ENCODE assay signal across 10 cellular contexts in genomic region chr11:114296979-114297372, GRCh38.
DNase-seq lines count a peak whose midpoint lies in the region; ATAC-seq and TF ChIP-seq lines count a peak whose summit lies in the region.
"Had no signal": no experiment of that assay in that cellular context is flagged by ENCODE, and none has a peak within 500 bp of the region (broad histone marks: within the 10 kb centered on the region; RNA-seq: fewer than 3 reads in every experiment).

No MANE protein-coding gene starts in this region.

- no peak for TF ChIP-seq CTCF in RWPE2 (IDR thresholded peaks at IDR 0.05; ENCODE audit: poor library complexity, severe bottlenecking)
- no peak for TF ChIP-seq CTCF in coronary artery (IDR thresholded peaks at IDR 0.05)
- TF ChIP-seq CTCF in tibial artery (IDR thresholded peaks at IDR 0.05): no peak

- H3K36me3 ChIP-seq in RWPE2 (ENCODE audit: low read depth) (peaks cover 44% of the 10 kb centered on the region), mucosa of stomach (ENCODE audit: control insufficient read depth, insufficient read depth, low read length) (no peaks in the 10 kb centered on the region), tibial artery (peaks cover 32 to 44% (median 37%) of the 10 kb centered on the region in 3 donors)

- DNase-seq in RWPE2 (ENCODE audit: low spot score): no peak
- peak; percentile 73 for DNase-seq in coronary artery (ENCODE audit: low spot score)
- DNase-seq in tibial artery: no peak
- no peak for DNase-seq in NCI-H2081 treated with DMSO at 0.1 percent for 48 hours (lab: John Stamatoyannopoulos, UW)
- DNase-seq in erythroblast (lab: John Stamatoyannopoulos, UW): no peak
- no peak for DNase-seq in NCI-H69 (lab: John Stamatoyannopoulos, UW)
- DNase-seq: activated CD4-positive, alpha-beta T cell treated with anti-CD3 and anti-CD28 coated beads, Interleukin-2, amount 50 U/mL, for 1 hour; NCI-H1092 treated with DMSO at 0.1 percent for 48 hours had no signal

- peak overlapping the region; percentile 56 for H3K9ac ChIP-seq in mucosa of stomach (ENCODE audit: low read length)

- H3K9me3 ChIP-seq in RWPE2 (ENCODE audit: severe bottlenecking) (peaks cover 12% of the 10 kb centered on the region), mucosa of stomach (ENCODE audit: control insufficient read depth, low read length) (no peaks in the 10 kb centered on the region), tibial artery (peaks cover 0 to 10% (median 7%) of the 10 kb centered on the region in 3 donors)

- H3K27ac ChIP-seq in RWPE2 (ENCODE audit: poor library complexity, severe bottlenecking) (peak overlapping the region; percentile 100), coronary artery (peak overlapping the region; percentile 98), tibial artery (peak overlapping the region; percentile 92 to 94)
- H3K27ac ChIP-seq: HL-60 had no signal

- H3K27me3 ChIP-seq in RWPE2 (ENCODE audit: insufficient read depth, poor library complexity, severe bottlenecking) (no peaks in the 10 kb centered on the region), mucosa of stomach (ENCODE audit: control insufficient read depth, insufficient read depth, low read length) (no peaks in the 10 kb centered on the region), tibial artery (no peaks in the 10 kb centered on the region)

- intact Hi-C loops in tibial artery (cut with DNase I; ENCODE audit: low total_unique reads): no loop called here

- TF ChIP-seq POLR2A in erythroblast (IDR thresholded peaks at IDR 0.05; ENCODE audit: low read length): no peak

- no peak for ATAC-seq in RWPE2 (ENCODE audit: low read depth)

- H3K4me3 ChIP-seq in RWPE2 (ENCODE audit: severe bottlenecking): peak overlapping the region; percentile 37
- H3K4me3 ChIP-seq in coronary artery: peak overlapping the region; percentile 73
- H3K4me3 ChIP-seq in mucosa of stomach (ENCODE audit: low read length): no peak overlapping the region
- H3K4me3 ChIP-seq in tibial artery: peak overlapping the region; percentile 60 to 64

- peaks cover 45% of the 10 kb centered on the region for H3K4me1 ChIP-seq in RWPE2 (ENCODE audit: insufficient read depth, poor library complexity, severe bottlenecking)
- peaks cover 15% of the 10 kb centered on the region for H3K4me1 ChIP-seq in mucosa of stomach (ENCODE audit: control insufficient read depth, insufficient read depth, low read length)
- peaks cover 0 to 66% (median 27%) of the 10 kb centered on the region in 4 donors for H3K4me1 ChIP-seq in tibial artery
